Comparison of ENCODE assay signal across 16 cellular contexts in the genomic region with DNA sequence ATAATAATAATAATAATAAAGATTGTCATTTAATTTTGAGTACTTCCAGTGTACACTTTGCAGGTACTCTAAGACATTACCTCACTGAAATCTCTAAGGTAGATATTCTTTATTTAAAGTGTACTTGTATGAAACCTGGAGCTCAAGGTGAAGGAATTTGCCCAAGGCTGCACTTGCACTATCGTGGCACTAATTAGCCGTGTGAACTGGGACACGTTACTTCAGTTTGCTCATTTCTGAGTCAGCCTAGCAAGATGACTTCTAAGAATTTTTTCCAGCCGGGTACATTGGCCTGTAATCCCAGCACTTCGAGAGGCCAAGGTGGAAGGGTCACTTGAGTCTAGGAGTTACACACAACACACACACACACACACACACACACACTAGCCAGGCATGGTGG. TPM values are rescaled to one million over a fixed set of nuclear protein-coding genes. Genes with fewer than 3 reads are reported as not detected.
DNase-seq lines count a peak whose midpoint lies in the region; ATAC-seq and TF ChIP-seq lines count a peak whose summit lies in the region.
"Had no signal": no experiment of that assay in that cellular context is flagged by ENCODE, and none has a peak within 500 bp of the region (broad histone marks: within the 10 kb centered on the region; RNA-seq: fewer than 3 reads in every experiment).

No MANE protein-coding gene starts in this region.

- H3K36me3 ChIP-seq in left ventricle myocardium inferior, result peaks cover 49% of the 10 kb centered on the region

- no peak for DNase-seq in left ventricle myocardium inferior
- no peak for DNase-seq in left cardiac atrium
- peak; percentile 50 for DNase-seq in epithelial cell of esophagus (ENCODE audit: low read depth)
- peak; percentile 67 for DNase-seq in renal cortical epithelial cell (ENCODE audit: low read depth)
- DNase-seq in UCSD-AML1 (lab: John Stamatoyannopoulos, UW; ENCODE audit: unreplicated experiment), result no peak
- no peak for DNase-seq in HCEC 1CT
- DNase-seq: Calu3; CD8-positive, alpha-beta T cell; DMS 273 treated with DMSO at 0.1 percent for 48 hours; DMS53; GDM1; HFFc6 had no signal

- intact Hi-C loops in left ventricle myocardium inferior (cut with micrococcal nuclease), result no loop called here
- intact Hi-C loops in left cardiac atrium (cut with DNase I), result no loop called here

- ATAC-seq in left cardiac atrium, result no peak
- ATAC-seq: CD8-positive, alpha-beta T cell; GM23338; HCT116 had no signal

- H3K27me3 ChIP-seq in left ventricle myocardium inferior (ENCODE audit: low read depth), result no peaks in the 10 kb centered on the region
- H3K27me3 ChIP-seq: BLaER1 treated with 17β-estradiol and CSF1 and Interleukin-3, amounts not matched to agents 10 nM and 100 nM had no signal

- no peak overlapping the region for H3K4me3 ChIP-seq in left ventricle myocardium inferior
- H3K4me3 ChIP-seq in epithelial cell of esophagus (ENCODE audit: low read length), result no peak overlapping the region
- H3K4me3 ChIP-seq: BLaER1 treated with 17β-estradiol and CSF1 and Interleukin-3, amounts not matched to agents 10 nM and 100 nM; GM23338 had no signal

- H3K27ac ChIP-seq in left ventricle myocardium inferior (replicated peaks), result peak overlapping the region; percentile 85
- H3K27ac ChIP-seq: HL-60 had no signal

- H3K4me1 ChIP-seq in left ventricle myocardium inferior, result peaks cover 84% of the 10 kb centered on the region

- H3K9me3 ChIP-seq in left ventricle myocardium inferior (replicated peaks), result no peaks in the 10 kb centered on the region

- TF ChIP-seq CTCF in left ventricle myocardium inferior (IDR thresholded peaks at IDR 0.05; ENCODE audit: borderline replicate concordance), result no peak
- TF ChIP-seq CTCF in epithelial cell of esophagus (IDR thresholded peaks at IDR 0.05; ENCODE audit: insufficient read depth, low read depth, low read length, missing control alignments), result no peak

RNA-seq across cellular contexts. Expression of a gene that starts 33.5 kb away (rescaled TPM):
- total RNA-seq in left ventricle myocardium inferior (55.6 TPM), left cardiac atrium (10 to 100 TPM; 31.6 to 31.9 TPM), renal cortical epithelial cell (41.9 and 42.7 TPM in 2 replicates)

RNA-seq across cellular contexts. Expression of a gene that starts 33.9 kb away (rescaled TPM):
- 25.4 TPM for total RNA-seq in left ventricle myocardium inferior
- total RNA-seq in left cardiac atrium, result 10 to 100 TPM; 15.3 to 17.1 TPM
- total RNA-seq in renal cortical epithelial cell, result 5.0 and 14.6 TPM in 2 replicates

Comparison
In these comparisons a context has a peak if more than half of its experiments do, and no peak if none do; other contexts are left out.
1. DNase-seq: peak in epithelial cell of esophagus (single experiment) and renal cortical epithelial cell (single experiment); none in left ventricle myocardium inferior (single experiment), left cardiac atrium (single experiment), UCSD-AML1 (single experiment) and HCEC 1CT (single experiment).